Comparison of ENCODE assay signal across 8 cellular contexts in the genomic region with DNA sequence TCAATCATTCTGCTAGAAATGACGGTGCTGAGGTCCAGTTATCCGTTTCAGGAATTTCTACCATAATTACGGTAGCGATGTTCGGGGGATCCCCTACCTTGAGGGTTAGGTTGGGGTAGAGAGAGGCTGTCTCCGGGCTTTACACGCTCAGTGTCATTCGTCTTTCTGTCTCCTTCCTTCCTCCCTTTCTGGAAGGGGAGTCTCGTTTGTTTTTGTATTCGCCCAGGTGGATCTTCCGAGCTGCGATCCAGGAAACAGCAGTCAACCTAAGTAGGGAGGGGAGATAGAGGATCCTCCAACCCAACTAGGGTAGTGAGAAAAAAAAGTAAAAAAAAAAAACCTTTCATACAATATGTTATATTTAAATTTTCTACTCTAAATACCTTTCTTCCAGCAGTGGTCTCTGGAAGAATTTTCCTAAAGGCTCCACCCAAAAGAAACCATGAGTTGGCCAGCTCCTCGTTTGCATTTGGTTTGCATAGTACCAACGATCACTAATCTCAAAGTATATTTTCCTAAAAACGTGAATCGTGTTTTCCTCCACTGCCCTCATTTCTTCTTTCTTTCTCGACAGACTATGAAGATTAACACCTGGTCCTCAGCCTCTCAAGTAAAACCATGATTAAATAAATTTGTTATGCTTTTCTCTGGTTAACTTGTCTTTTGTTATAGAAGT. TPM values are rescaled to one million over a fixed set of nuclear protein-coding genes. Genes with fewer than 3 reads are reported as not detected.
A peak's percentile ranks its signal among the peaks of the same experiment; 100 is the strongest.
DNase-seq lines count a peak whose midpoint lies in the region; ATAC-seq and TF ChIP-seq lines count a peak whose summit lies in the region.

No MANE protein-coding gene starts in this region.

- intact Hi-C loops in natural killer cell (cut with micrococcal nuclease): loop anchor here (2.0 kb wide), 1 partner anchor 48 kb away; no protein-coding TSS in a partner anchor

- H3K36me3 Mint-ChIP-seq in natural killer cell: no peaks in the 10 kb centered on the region

- ATAC-seq in GM21786 (IDR thresholded peaks at IDR 0.05; ENCODE audit: unreplicated experiment): peak; percentile 31
- peak; percentile 61 to 71 (median 65) for ATAC-seq in natural killer cell

- peak overlapping the region; percentile 96 for H3K4me3 Mint-ChIP-seq in natural killer cell

- peaks cover 28 to 42% of the 10 kb centered on the region in 2 donors for H3K4me1 Mint-ChIP-seq in natural killer cell

- TF ChIP-seq CTCF in GM12865 (IDR thresholded peaks at IDR 0.05; ENCODE audit: insufficient read depth, low read depth, low read length, missing control alignments) (no peak), natural killer cell (IDR thresholded peaks at IDR 0.05) (no peak)

- H3K27me3 Mint-ChIP-seq in natural killer cell (ENCODE audit: low read depth in 2 of 2): peaks cover 0 to 3% of the 10 kb centered on the region in 2 donors

- H3K4me3 ChIP-seq in GM12865 (ENCODE audit: low read depth, low read length): peak overlapping the region; percentile 76

- H3K27ac Mint-ChIP-seq in natural killer cell: peak overlapping the region; percentile 90 to 95

- DNase-seq in GM12865 (ENCODE audit: low read depth) (no peak), NAMALWA (ENCODE audit: low spot score) (peak; percentile 86), cerebellum (ENCODE audit: low spot score) (peak; percentile 38), natural killer cell (peak; percentile 33), GOT3 (lab: John Stamatoyannopoulos, UW) (no peak), DMS114 treated with DMSO at 0.1 percent for 48 hours (lab: John Stamatoyannopoulos, UW; ENCODE audit: unreplicated experiment) (no peak), putamen (ENCODE audit: low spot score) (no peak)

- H3K9me3 Mint-ChIP-seq in natural killer cell: no peaks in the 10 kb centered on the region

RNA-seq across cellular contexts. Expression of gene PIK3C2B, which starts 0.6 kb away (rescaled TPM):
- total RNA-seq in cerebellum (32.3 TPM), natural killer cell (10 to 100 TPM; 18.1 to 34.8 (median 29.5) TPM)

RNA-seq across cellular contexts. Expression of gene MDM4, which starts 21.0 kb away (rescaled TPM):
- total RNA-seq in cerebellum (116 TPM), natural killer cell (100 to 1,000 TPM; 295 to 324 (median 296) TPM)

Comparison
In these comparisons a context has a peak if more than half of its experiments do, and no peak if none do; other contexts are left out.
1. DNase-seq: peak in NAMALWA (single experiment), cerebellum (single experiment) and natural killer cell (single experiment); none in GM12865 (single experiment), GOT3 (single experiment), DMS114 treated with DMSO at 0.1 percent for 48 hours (single experiment) and putamen (single experiment).